In genomic region chr2:218860950-218861381, GRCh38 we compare ENCODE assay signal across 11 cellular contexts. TPM values are rescaled to one million over a fixed set of nuclear protein-coding genes. Genes with fewer than 3 reads are reported as not detected.
A peak's percentile ranks its signal among the peaks of the same experiment; 100 is the strongest.
DNase-seq lines count a peak whose midpoint lies in the region; ATAC-seq and TF ChIP-seq lines count a peak whose summit lies in the region.
"Had no signal": no experiment of that assay in that cellular context is flagged by ENCODE, and none has a peak within 500 bp of the region (broad histone marks: within the 10 kb centered on the region; RNA-seq: fewer than 3 reads in every experiment).

No MANE protein-coding gene starts in this region.

- no peak overlapping the region for H4K91ac ChIP-seq in neuronal stem cell (ENCODE audit: low read depth, low read length, poor library complexity)

- no peak overlapping the region for H2BK5ac ChIP-seq in neuronal stem cell (ENCODE audit: low read length)

- H3K23ac ChIP-seq in neuronal stem cell (ENCODE audit: low read depth, low read length, poor library complexity) = no peak overlapping the region

- H3K27ac Mint-ChIP-seq in Calu3 (ENCODE audit: unreplicated experiment) = no peak overlapping the region

- H3K79me1 ChIP-seq in neuronal stem cell (ENCODE audit: low read depth, low read length) = no peaks in the 10 kb centered on the region

- peaks cover 8 to 12% of the 10 kb centered on the region in 2 donors for H3K4me1 ChIP-seq in neuronal stem cell (ENCODE audit: control insufficient read depth in 2 of 2, insufficient read depth in 1 of 2, low read depth in 1 of 2, low read length in 2 of 2)

- H3K4me3 ChIP-seq in epithelial cell of esophagus (ENCODE audit: low read length) (no peak overlapping the region), neuronal stem cell (ENCODE audit: low read length in 2 of 2) (no peak overlapping the region)

- no peak overlapping the region for H2AK5ac ChIP-seq in neuronal stem cell (ENCODE audit: low read depth, low read length)

- H3K36me3 Mint-ChIP-seq in Calu3 (ENCODE audit: insufficient read depth, unreplicated experiment) = no peaks in the 10 kb centered on the region

- no peak overlapping the region for H2BK12ac ChIP-seq in neuronal stem cell (ENCODE audit: low read length)

- no peaks in the 10 kb centered on the region for H3K36me3 ChIP-seq in neuronal stem cell (replicated peaks in 1 of 2; ENCODE audit: control insufficient read depth in 2 of 2, insufficient read depth in 2 of 2, low read length in 2 of 2)
- H3K36me3 ChIP-seq: Peyer's patch, upper lobe of left lung had no signal

- ATAC-seq in GM21515 (IDR thresholded peaks at IDR 0.05; ENCODE audit: unreplicated experiment) = no peak

- peak; percentile 90 for DNase-seq in SIG-M5 treated with dmso at 0.1 percent for 504 hours (lab: John Stamatoyannopoulos, UW; ENCODE audit: unreplicated experiment)
- DNase-seq in SIG-M5 (lab: John Stamatoyannopoulos, UW) = no peak
- peak; percentile 58 for DNase-seq in NOMO-1 treated with dmso at 0.1 percent for 144 hours (lab: John Stamatoyannopoulos, UW; ENCODE audit: unreplicated experiment)
- DNase-seq in epithelial cell of esophagus (ENCODE audit: low read depth) = peak; percentile 49
- peak; percentile 93 for DNase-seq in neuronal stem cell (ENCODE audit: low spot score)
- DNase-seq in NCI-H2029 (lab: John Stamatoyannopoulos, UW) = no peak
- no peak for DNase-seq in Calu3
- DNase-seq: upper lobe of left lung had no signal

- no peak overlapping the region for H3K27ac ChIP-seq in neuronal stem cell (replicated peaks; ENCODE audit: low read length)
- H3K27ac ChIP-seq: Peyer's patch, upper lobe of left lung had no signal

- H3K4me3 Mint-ChIP-seq in Calu3 (ENCODE audit: low read depth, unreplicated experiment) = no peak overlapping the region

- H3K27me3 Mint-ChIP-seq in Calu3 (ENCODE audit: unreplicated experiment) = peaks cover 100% of the 10 kb centered on the region

- CTCF ChIA-PET in Calu3 (lab: Charles Lee) = no interaction called here

- intact Hi-C loops in Calu3 (cut with micrococcal nuclease; ENCODE audit: unreplicated experiment) = no loop called here

- H3K9me3 ChIP-seq in neuronal stem cell (replicated peaks in 1 of 2; ENCODE audit: control insufficient read depth in 2 of 2, insufficient read depth in 1 of 2, low read depth in 1 of 2, low read length in 2 of 2) = no peaks in the 10 kb centered on the region
- H3K9me3 ChIP-seq: Peyer's patch, upper lobe of left lung had no signal

- no peak overlapping the region for H3K9ac ChIP-seq in neuronal stem cell (ENCODE audit: low read depth, low read length, poor library complexity)

- H3K4ac ChIP-seq in neuronal stem cell (ENCODE audit: low read length) = no peak overlapping the region

- H2AFZ ChIP-seq in neuronal stem cell (ENCODE audit: low read length) = no peak overlapping the region

- WGBS in neuronal stem cell (ENCODE audit: extremely low coverage in 2 of 2, insufficient read length in 2 of 2, insufficient replicate concordance in 1 of 2), 2 donors = no CpG with 5 or more reads among the region's 21 CpGs

- no TSS peak for BruUV-seq in Calu3 (replicated peaks; lab: Mats Ljungman, UMichigan)

- H3K9me3 Mint-ChIP-seq in Calu3 (ENCODE audit: low read depth, unreplicated experiment) = no peaks in the 10 kb centered on the region

- no peak overlapping the region for H3K18ac ChIP-seq in neuronal stem cell (ENCODE audit: low read length)

- peaks cover 36 to 87% (median 72%) of the 10 kb centered on the region in 3 experiments for H3K27me3 ChIP-seq in neuronal stem cell (ENCODE audit: control insufficient read depth in 3 of 3, insufficient read depth in 3 of 3, low read depth in 1 of 3, low read length in 3 of 3)

- no peak for TF ChIP-seq CTCF in epithelial cell of esophagus (IDR thresholded peaks at IDR 0.05; ENCODE audit: insufficient read depth, low read depth, low read length, missing control alignments)
- TF ChIP-seq CTCF in Calu3 (IDR thresholded peaks at IDR 0.05; ENCODE audit: unreplicated experiment) = no peak

- H2BK120ac ChIP-seq in neuronal stem cell (ENCODE audit: low read depth, low read length) = no peak overlapping the region

- H2BK15ac ChIP-seq in neuronal stem cell (ENCODE audit: low read length) = no peak overlapping the region

- no peak overlapping the region for H4K8ac ChIP-seq in neuronal stem cell (ENCODE audit: low read depth, low read length)

- peaks cover 28% of the 10 kb centered on the region for H3K4me1 Mint-ChIP-seq in Calu3 (ENCODE audit: low read depth, unreplicated experiment)

- peak overlapping the region; percentile 37 for H3K4me2 ChIP-seq in neuronal stem cell (ENCODE audit: insufficient read depth, low read length, poor library complexity, severe bottlenecking)

- no peak overlapping the region for H3K14ac ChIP-seq in neuronal stem cell (ENCODE audit: low read length)

RNA-seq across cellular contexts. Expression of gene WNT6, which starts 1.4 kb away (rescaled TPM):
- polyA plus RNA-seq in neuronal stem cell (2013, experiment 1 of 2) = not detected
- polyA plus RNA-seq in neuronal stem cell (2013, experiment 2 of 2) = 0.03 TPM
- not detected in 2 replicates for total RNA-seq in Calu3 (2022)
- total RNA-seq: Peyer's patch had no signal

RNA-seq across cellular contexts. Expression of gene WNT10A, which starts 19.7 kb away (rescaled TPM):
- not detected for polyA plus RNA-seq in neuronal stem cell (2013, experiment 1 of 2)
- not detected for polyA plus RNA-seq in neuronal stem cell (2013, experiment 2 of 2)
- 2.4 and 3.4 TPM in 2 replicates for total RNA-seq in Calu3 (2022)

RNA-seq across cellular contexts. Expression of gene PRKAG3, which starts 29.4 kb away (rescaled TPM):
- polyA plus RNA-seq in neuronal stem cell (2013, experiment 1 of 2) = not detected
- not detected for polyA plus RNA-seq in neuronal stem cell (2013, experiment 2 of 2)
- not detected in 2 replicates for total RNA-seq in Calu3 (2022)
- total RNA-seq: kidney epithelial cell, Peyer's patch, upper lobe of left lung had no signal

Comparison
In these comparisons a context has a peak if more than half of its experiments do, and no peak if none do; other contexts are left out.
1. DNase-seq: peak in SIG-M5 treated with dmso at 0.1 percent for 504 hours (single experiment), NOMO-1 treated with dmso at 0.1 percent for 144 hours (single experiment), epithelial cell of esophagus (single experiment) and neuronal stem cell (single experiment); none in SIG-M5 (single experiment), NCI-H2029 (single experiment) and Calu3 (single experiment).